Comparison of ENCODE assay signal across 8 cellular contexts in the genomic region with DNA sequence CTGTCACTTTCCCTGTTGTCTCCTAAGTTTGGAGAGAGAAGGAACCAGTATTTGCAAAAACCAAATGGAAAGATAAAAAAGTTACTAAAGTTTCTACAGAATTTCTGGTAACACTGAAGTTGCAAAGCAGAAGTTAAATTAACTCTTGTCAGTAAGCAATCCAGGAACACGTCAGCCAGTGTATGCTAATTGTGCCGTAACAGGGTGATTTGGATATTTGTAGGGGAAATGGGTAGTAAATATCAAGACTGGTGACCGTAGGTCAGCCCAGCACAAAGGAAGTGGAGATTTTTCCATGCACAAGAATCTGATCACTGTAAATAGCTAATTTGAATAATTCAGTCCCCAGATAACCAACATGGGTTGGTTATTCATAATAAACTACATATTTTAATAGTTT. TPM values are rescaled to one million over a fixed set of nuclear protein-coding genes. Genes with fewer than 3 reads are reported as not detected.
DNase-seq lines count a peak whose midpoint lies in the region; ATAC-seq and TF ChIP-seq lines count a peak whose summit lies in the region.

No MANE protein-coding gene starts in this region.

- H3K4me1 Mint-ChIP-seq in Caco-2 (ENCODE audit: low read depth, unreplicated experiment): peaks cover 34% of the 10 kb centered on the region
- peaks cover 12% of the 10 kb centered on the region for H3K4me1 Mint-ChIP-seq in activated T-helper 17 cell treated with anti-CD3 and anti-CD28 coated beads, Interleukin-2, amount 50 U/mL, for 72 hours

- BruUV-seq in Caco-2 (replicated peaks; lab: Mats Ljungman, UMichigan): no TSS peak

- intact Hi-C loops in Caco-2 (cut with micrococcal nuclease; ENCODE audit: unreplicated experiment): loop anchor here (5.0 to 10.0 kb wide), 3 partner anchors 342 to 455 kb away; a partner anchor contains a TSS

- H3K27ac Mint-ChIP-seq in Caco-2 (ENCODE audit: unreplicated experiment): peak overlapping the region; percentile 71
- H3K27ac Mint-ChIP-seq in activated T-helper 17 cell treated with anti-CD3 and anti-CD28 coated beads, Interleukin-2, amount 50 U/mL, for 72 hours: peak overlapping the region; percentile 96

- no peaks in the 10 kb centered on the region for H3K9me3 ChIP-seq in Caco-2
- H3K9me3 ChIP-seq in thymus (ENCODE audit: control insufficient read depth): no peaks in the 10 kb centered on the region

- CTCF ChIA-PET in Caco-2 (lab: Charles Lee): interaction anchor here (1.5 kb wide), 1 partner anchor 18 kb away, joined by 6 read pairs; no protein-coding TSS in a partner anchor

- H3K4me3 ChIP-seq in Caco-2 (ENCODE audit: low read depth, low read length) (peak overlapping the region; percentile 77), kidney epithelial cell (ENCODE audit: low read depth, low read length) (peak overlapping the region; percentile 68), thymus (ENCODE audit: low read length) (peak overlapping the region; percentile 96)
- H3K4me3 ChIP-seq in Jurkat, Clone E6-1 (ENCODE audit: low read length): peak overlapping the region; percentile 76

- no peaks in the 10 kb centered on the region for H3K27me3 Mint-ChIP-seq in Caco-2 (ENCODE audit: insufficient read depth, unreplicated experiment)
- no peaks in the 10 kb centered on the region for H3K27me3 Mint-ChIP-seq in activated T-helper 17 cell treated with anti-CD3 and anti-CD28 coated beads, Interleukin-2, amount 50 U/mL, for 72 hours

- peaks cover 76% of the 10 kb centered on the region for H3K36me3 Mint-ChIP-seq in Caco-2 (ENCODE audit: insufficient read depth, unreplicated experiment)
- H3K36me3 Mint-ChIP-seq in activated T-helper 17 cell treated with anti-CD3 and anti-CD28 coated beads, Interleukin-2, amount 50 U/mL, for 72 hours (ENCODE audit: low read depth): peaks cover 97% of the 10 kb centered on the region

- H3K27me3 ChIP-seq in Caco-2 (replicated peaks; ENCODE audit: control insufficient read depth, insufficient read depth, low read length): no peaks in the 10 kb centered on the region
- no peaks in the 10 kb centered on the region for H3K27me3 ChIP-seq in kidney epithelial cell (ENCODE audit: control insufficient read depth, insufficient read depth, low read length)
- no peaks in the 10 kb centered on the region for H3K27me3 ChIP-seq in thymus (ENCODE audit: control insufficient read depth, insufficient read depth)

- H3K9me3 Mint-ChIP-seq in Caco-2 (ENCODE audit: unreplicated experiment): no peaks in the 10 kb centered on the region
- no peaks in the 10 kb centered on the region for H3K9me3 Mint-ChIP-seq in activated T-helper 17 cell treated with anti-CD3 and anti-CD28 coated beads, Interleukin-2, amount 50 U/mL, for 72 hours

- H3K36me3 ChIP-seq in Caco-2 (ENCODE audit: control insufficient read depth, insufficient read depth, low read length): peaks cover 2% of the 10 kb centered on the region
- no peaks in the 10 kb centered on the region for H3K36me3 ChIP-seq in kidney epithelial cell (ENCODE audit: control insufficient read depth, insufficient read depth, low read length)
- peaks cover 4% of the 10 kb centered on the region for H3K36me3 ChIP-seq in thymus (ENCODE audit: control insufficient read depth, insufficient read depth)

- POLR2A ChIA-PET in Caco-2 (lab: Charles Lee): no interaction called here

- WGBS in thymus: 3% methylated on average over 3 of the region's 3 CpGs

- TF ChIP-seq CTCF in Caco-2 (IDR thresholded peaks at IDR 0.05; ENCODE audit: insufficient read depth in 1 of 2, low read depth in 1 of 2, low read length in 1 of 2, severe bottlenecking in 1 of 2, unreplicated experiment in 1 of 2) (no peak), kidney epithelial cell (IDR thresholded peaks at IDR 0.05; ENCODE audit: insufficient read depth, low read length, poor library complexity, severe bottlenecking) (no peak)

- peak; percentile 24 for ATAC-seq in activated T-helper 17 cell treated with anti-CD3 and anti-CD28 coated beads, Interleukin-2, amount 50 U/mL, for 72 hours (replicated peaks)
- ATAC-seq in HG02623 (IDR thresholded peaks at IDR 0.05; ENCODE audit: unreplicated experiment) (no peak), GM21786 (IDR thresholded peaks at IDR 0.05; ENCODE audit: unreplicated experiment) (no peak)

- peak overlapping the region; percentile 100 for H3K27ac ChIP-seq in thymus (ENCODE audit: low read depth)

- H3K4me3 Mint-ChIP-seq in Caco-2 (ENCODE audit: unreplicated experiment): peak overlapping the region; percentile 76
- H3K4me3 Mint-ChIP-seq in activated T-helper 17 cell treated with anti-CD3 and anti-CD28 coated beads, Interleukin-2, amount 50 U/mL, for 72 hours: peak overlapping the region; percentile 93

- DNase-seq in Caco-2 (no peak), kidney epithelial cell (ENCODE audit: low read depth) (no peak), hepatic stellate cell (ENCODE audit: low spot score) (no peak)
- no peak for DNase-seq in Jurkat, Clone E6-1 (ENCODE audit: low read depth, low spot score)

- H3K4me1 ChIP-seq in Caco-2 (peaks cover 44% of the 10 kb centered on the region), thymus (ENCODE audit: control insufficient read depth, insufficient read depth, low read length) (peaks cover 7% of the 10 kb centered on the region)

RNA-seq across cellular contexts. Expression of a gene that starts 2.3 kb away (rescaled TPM):
- total RNA-seq in Caco-2 (2022) (107 and 115 TPM in 2 replicates), kidney epithelial cell (25.5 and 26.5 TPM in 2 replicates)
- 91.3 TPM for polyA plus RNA-seq in Jurkat, Clone E6-1 (2012; ENCODE audit: insufficient read depth, insufficient read length)
- total RNA-seq in activated T-helper 17 cell treated with anti-CD3 and anti-CD28 coated beads, Interleukin-2, amount 50 U/mL, for 72 hours: 10 to 100 TPM; 41.1 to 95.4 TPM
- 103 TPM for polyA plus RNA-seq in thymus

RNA-seq across cellular contexts. Expression of a gene that starts 23.5 kb away (rescaled TPM):
- total RNA-seq in Caco-2 (2022) (8.4 and 9.8 TPM in 2 replicates), kidney epithelial cell (0.27 and 0.84 TPM in 2 replicates)
- 1.2 TPM for polyA plus RNA-seq in Jurkat, Clone E6-1 (2012; ENCODE audit: insufficient read depth, insufficient read length)
- total RNA-seq in activated T-helper 17 cell treated with anti-CD3 and anti-CD28 coated beads, Interleukin-2, amount 50 U/mL, for 72 hours: 10 to 100 TPM; 25.2 to 32.7 TPM
- 2.4 TPM for polyA plus RNA-seq in thymus
